In the genomic region with DNA sequence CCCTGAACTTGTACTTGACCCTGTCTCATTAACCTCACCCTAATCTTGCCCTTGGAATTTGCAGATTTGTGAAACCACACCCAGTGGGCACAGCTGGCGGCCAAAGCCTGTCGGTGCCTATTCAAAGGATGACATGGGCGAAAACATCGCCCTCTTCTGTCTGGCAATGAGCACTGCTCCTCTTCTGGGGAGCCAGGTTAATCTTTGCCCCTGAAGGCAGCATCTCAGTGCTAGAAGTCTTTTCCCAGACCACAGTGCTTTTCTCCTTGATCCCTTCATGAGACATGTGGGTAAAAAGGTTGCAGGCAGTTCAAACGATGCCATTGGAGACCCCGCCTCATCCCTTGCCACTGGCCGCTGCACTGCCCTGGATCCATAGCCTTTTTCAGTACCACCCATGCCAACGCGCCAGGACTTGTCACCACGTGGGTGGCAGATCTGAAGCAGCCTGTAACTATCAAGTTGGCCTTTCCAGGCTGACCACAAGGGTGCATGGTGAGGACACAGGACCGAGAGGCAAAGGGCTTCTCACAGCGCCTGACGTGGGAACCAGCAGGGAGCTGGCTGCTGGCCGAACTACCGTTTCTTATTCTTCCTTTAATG, we compare ENCODE assay signal across 2 cellular contexts.
TF ChIP-seq lines count a peak whose summit lies in the region.

No MANE protein-coding gene starts in this region.

TF ChIP-seq in IMR-90, 13 proteins besides CTCF, POLR2A, EP300 and RAD21 (continued from another document):
- TF ChIP-seq, protein P1, sequence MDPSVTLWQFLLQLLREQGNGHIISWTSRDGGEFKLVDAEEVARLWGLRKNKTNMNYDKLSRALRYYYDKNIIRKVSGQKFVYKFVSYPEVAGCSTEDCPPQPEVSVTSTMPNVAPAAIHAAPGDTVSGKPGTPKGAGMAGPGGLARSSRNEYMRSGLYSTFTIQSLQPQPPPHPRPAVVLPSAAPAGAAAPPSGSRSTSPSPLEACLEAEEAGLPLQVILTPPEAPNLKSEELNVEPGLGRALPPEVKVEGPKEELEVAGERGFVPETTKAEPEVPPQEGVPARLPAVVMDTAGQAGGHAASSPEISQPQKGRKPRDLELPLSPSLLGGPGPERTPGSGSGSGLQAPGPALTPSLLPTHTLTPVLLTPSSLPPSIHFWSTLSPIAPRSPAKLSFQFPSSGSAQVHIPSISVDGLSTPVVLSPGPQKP (IDR thresholded peaks at IDR 0.05; ENCODE audit: borderline replicate concordance, low read depth, low read length): no peak
- TF ChIP-seq, protein P2, sequence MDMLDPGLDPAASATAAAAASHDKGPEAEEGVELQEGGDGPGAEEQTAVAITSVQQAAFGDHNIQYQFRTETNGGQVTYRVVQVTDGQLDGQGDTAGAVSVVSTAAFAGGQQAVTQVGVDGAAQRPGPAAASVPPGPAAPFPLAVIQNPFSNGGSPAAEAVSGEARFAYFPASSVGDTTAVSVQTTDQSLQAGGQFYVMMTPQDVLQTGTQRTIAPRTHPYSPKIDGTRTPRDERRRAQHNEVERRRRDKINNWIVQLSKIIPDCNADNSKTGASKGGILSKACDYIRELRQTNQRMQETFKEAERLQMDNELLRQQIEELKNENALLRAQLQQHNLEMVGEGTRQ (IDR thresholded peaks at IDR 0.05; ENCODE audit: low read depth, low read length): peak; percentile 16; the same call in 1 of the 2 replicates
- TF ChIP-seq SMC3 (IDR thresholded peaks at IDR 0.05; ENCODE audit: low read depth, low read length): peak; percentile 68
- TF ChIP-seq BHLHE40 (IDR thresholded peaks at IDR 0.05; ENCODE audit: low read depth, low read length): no peak
- TF ChIP-seq MAFK (IDR thresholded peaks at IDR 0.05; ENCODE audit: low read depth, low read length): no peak
- TF ChIP-seq RCOR1 (IDR thresholded peaks at IDR 0.05; ENCODE audit: insufficient replicate concordance, low read length): no peak

TF ChIP-seq in SK-N-SH treated with all-trans-retinoic acid at 6 μM for 48 hours, 23 proteins besides CTCF, POLR2A, EP300 and RAD21:
- TF ChIP-seq, protein P3, sequence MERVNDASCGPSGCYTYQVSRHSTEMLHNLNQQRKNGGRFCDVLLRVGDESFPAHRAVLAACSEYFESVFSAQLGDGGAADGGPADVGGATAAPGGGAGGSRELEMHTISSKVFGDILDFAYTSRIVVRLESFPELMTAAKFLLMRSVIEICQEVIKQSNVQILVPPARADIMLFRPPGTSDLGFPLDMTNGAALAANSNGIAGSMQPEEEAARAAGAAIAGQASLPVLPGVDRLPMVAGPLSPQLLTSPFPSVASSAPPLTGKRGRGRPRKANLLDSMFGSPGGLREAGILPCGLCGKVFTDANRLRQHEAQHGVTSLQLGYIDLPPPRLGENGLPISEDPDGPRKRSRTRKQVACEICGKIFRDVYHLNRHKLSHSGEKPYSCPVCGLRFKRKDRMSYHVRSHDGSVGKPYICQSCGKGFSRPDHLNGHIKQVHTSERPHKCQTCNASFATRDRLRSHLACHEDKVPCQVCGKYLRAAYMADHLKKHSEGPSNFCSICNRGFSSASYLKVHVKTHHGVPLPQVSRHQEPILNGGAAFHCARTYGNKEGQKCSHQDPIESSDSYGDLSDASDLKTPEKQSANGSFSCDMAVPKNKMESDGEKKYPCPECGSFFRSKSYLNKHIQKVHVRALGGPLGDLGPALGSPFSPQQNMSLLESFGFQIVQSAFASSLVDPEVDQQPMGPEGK (CRISPR knock-in tag; IDR thresholded peaks at IDR 0.05; ENCODE audit: borderline replicate concordance): no peak
- TF ChIP-seq ZNF8 (CRISPR knock-in tag; IDR thresholded peaks at IDR 0.05) (no peak), PPARA (CRISPR knock-in tag; IDR thresholded peaks at IDR 0.05; ENCODE audit: borderline replicate concordance) (no peak)
